8 cellular contexts compared by ENCODE assay signal in genomic region chr1:201882665-201883132, GRCh38. TPM values are rescaled to one million over a fixed set of nuclear protein-coding genes. Genes with fewer than 3 reads are reported as not detected.
DNase-seq lines count a peak whose midpoint lies in the region; ATAC-seq and TF ChIP-seq lines count a peak whose summit lies in the region.

No MANE protein-coding gene starts in this region.

- ATAC-seq in upper lobe of left lung (ENCODE audit: low FRiP score in 2 of 2), result peak; percentile 37 to 61

- TF ChIP-seq CTCF in fibroblast of the aortic adventitia (IDR thresholded peaks at IDR 0.05; ENCODE audit: insufficient read depth, low read length), result peak; percentile 32
- TF ChIP-seq CTCF in upper lobe of left lung (IDR thresholded peaks at IDR 0.05), result no peak

- 55 to 64% methylated on average over 2 of the region's 2 CpGs for WGBS in upper lobe of left lung, 2 donors

- no peaks in the 10 kb centered on the region for H3K36me3 ChIP-seq in upper lobe of left lung

- no peak for TF ChIP-seq POLR2A in upper lobe of left lung (IDR thresholded peaks at IDR 0.05)

- TF ChIP-seq EP300 in upper lobe of left lung (IDR thresholded peaks at IDR 0.05), result no peak

- peak overlapping the region in 1 of 4 donors; percentile 26 for H3K27ac ChIP-seq in upper lobe of left lung

- H3K9me3 ChIP-seq in upper lobe of left lung, result no peaks in the 10 kb centered on the region

- H3K27me3 ChIP-seq in upper lobe of left lung, result no peaks in the 10 kb centered on the region

- DNase-seq in Daoy (ENCODE audit: low read depth) (peak; percentile 88), HCEC 1CT (peak; percentile 85), SIG-M5 (lab: John Stamatoyannopoulos, UW) (peak; percentile 99), fibroblast of the aortic adventitia (ENCODE audit: low read depth) (peak; percentile 72), upper lobe of left lung (peak in 1 of 2 donors; percentile 65), NCI-H1417 treated with DMSO at 0.1 percent for 48 hours (lab: John Stamatoyannopoulos, UW) (no peak), NCI-H524 treated with DMSO at 0.1 percent for 48 hours (lab: John Stamatoyannopoulos, UW) (no peak), COR-L47 (lab: John Stamatoyannopoulos, UW) (no peak)

- H3K4me1 ChIP-seq in upper lobe of left lung, result peaks cover 5 to 23% (median 8%) of the 10 kb centered on the region in 4 donors

- H3K4me3 ChIP-seq in fibroblast of the aortic adventitia (ENCODE audit: low read depth, low read length) (no peak overlapping the region), upper lobe of left lung (no peak overlapping the region)

RNA-seq across cellular contexts. Expression of gene SHISA4, which starts 6.0 kb away (rescaled TPM):
- total RNA-seq in Daoy (2014; rRNA removed; shearing (Covaris generic)), result 16.5 and 22.1 TPM in 2 replicates
- total RNA-seq in fibroblast of the aortic adventitia (ENCODE audit: low replicate concordance) (19.4 and 20.9 TPM in 2 replicates), upper lobe of left lung (10 to 100 TPM in 5 of 6 donors, 1 to 10 TPM in 1; 4.6 to 20.9 (median 11.8) TPM)

RNA-seq across cellular contexts. Expression of gene IPO9, which starts 53.7 kb away (rescaled TPM):
- total RNA-seq in Daoy (2014; rRNA removed; shearing (Covaris generic)), result 22.4 and 22.7 TPM in 2 replicates
- total RNA-seq in fibroblast of the aortic adventitia (ENCODE audit: low replicate concordance), result 14.8 and 29.2 TPM in 2 replicates
- total RNA-seq in upper lobe of left lung, result 10 to 100 TPM; 22.8 to 46.7 (median 35.7) TPM

Comparison
In these comparisons a context has a peak if more than half of its experiments do, and no peak if none do; other contexts are left out.
1. DNase-seq: peak in Daoy (single experiment), HCEC 1CT (single experiment), SIG-M5 (single experiment) and fibroblast of the aortic adventitia (single experiment); none in NCI-H1417 treated with DMSO at 0.1 percent for 48 hours (single experiment), NCI-H524 treated with DMSO at 0.1 percent for 48 hours (single experiment) and COR-L47 (single experiment).